8 cellular contexts compared by ENCODE assay signal in the genomic region with DNA sequence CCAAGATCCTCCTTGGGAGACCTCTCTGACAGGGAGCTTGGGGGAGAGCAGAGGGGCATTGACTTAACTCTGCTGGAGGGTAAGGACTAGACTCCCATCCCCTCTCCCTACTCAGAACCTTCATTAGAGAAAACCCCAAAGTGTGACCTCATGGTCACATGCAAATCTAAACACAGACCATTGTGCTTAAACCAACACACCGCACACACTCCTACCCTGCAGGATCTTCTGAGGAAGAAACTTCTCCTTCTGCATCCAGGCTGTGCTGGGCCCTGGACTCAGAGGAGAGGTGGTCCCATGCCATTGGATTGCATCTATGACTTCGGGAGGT. TPM values are rescaled to one million over a fixed set of nuclear protein-coding genes. Genes with fewer than 3 reads are reported as not detected.
A peak's percentile ranks its signal among the peaks of the same experiment; 100 is the strongest.
DNase-seq lines count a peak whose midpoint lies in the region; ATAC-seq and TF ChIP-seq lines count a peak whose summit lies in the region.

No MANE protein-coding gene starts in this region.

- H3K27me3 ChIP-seq in PC-3 (ENCODE audit: low read length), result no peaks in the 10 kb centered on the region

- H3K4me3 Mint-ChIP-seq in endothelial cell (ENCODE audit: unreplicated experiment), result peak overlapping the region; percentile 83

- CTCF ChIA-PET in PC-3 (lab: Charles Lee), result interaction anchor here (0.7 to 1.7 kb wide), 2 partner anchors 10 to 292 kb away, joined by 3 to 5 read pairs; no protein-coding TSS in a partner anchor

- H3K27ac ChIP-seq in PC-3 (ENCODE audit: low read length), result no peak overlapping the region

- intact Hi-C loops in PC-3 (cut with micrococcal nuclease), result no loop called here
- intact Hi-C loops in sciatic nerve (cut with DNase I), result no loop called here

- no peak for TF ChIP-seq CTCF in GM20000 (IDR thresholded peaks at IDR 0.05; ENCODE audit: extremely low read depth, missing control alignments)
- TF ChIP-seq CTCF in PC-3 (conservative IDR thresholded peaks at IDR 0.05; ENCODE audit: low read depth, low read length), result no peak
- TF ChIP-seq CTCF in endothelial cell (IDR thresholded peaks at IDR 0.05; ENCODE audit: unreplicated experiment), result no peak

- peak overlapping the region; percentile 90 for H2AFZ ChIP-seq in PC-3 (ENCODE audit: low read length)

- H3K79me2 ChIP-seq in PC-3 (ENCODE audit: low read length), result no peaks in the 10 kb centered on the region

- no peaks in the 10 kb centered on the region for H3K9me2 ChIP-seq in PC-3 (replicated peaks; ENCODE audit: low read length)

- H3K4me1 ChIP-seq in PC-3 (ENCODE audit: insufficient read depth, low read length), result peaks cover 10% of the 10 kb centered on the region; the same call in 1 of the 2 replicates

- H3K27ac Mint-ChIP-seq in endothelial cell (ENCODE audit: unreplicated experiment), result no peak overlapping the region

- peak; percentile 31 for DNase-seq in GM20000 (ENCODE audit: low spot score)
- DNase-seq in PC-3, result no peak
- no peak for DNase-seq in endothelial cell (ENCODE audit: low spot score)
- DNase-seq in sciatic nerve (ENCODE audit: low spot score), result no peak
- no peak for DNase-seq in central memory CD4-positive, alpha-beta T cell
- no peak for DNase-seq in cerebellum (ENCODE audit: low spot score)
- DNase-seq in activated CD4-positive, alpha-beta T cell treated with anti-CD3 and anti-CD28 coated beads for 4 hours, result no peak
- DNase-seq in effector CD4-positive, alpha-beta T cell, result no peak

- H3F3A ChIP-seq in PC-3 (ENCODE audit: low read length, unreplicated experiment), result no peaks in the 10 kb centered on the region

- H4K20me1 ChIP-seq in PC-3 (ENCODE audit: low read length), result no peaks in the 10 kb centered on the region

- no peaks in the 10 kb centered on the region for H3K36me3 ChIP-seq in PC-3 (ENCODE audit: low read depth, low read length)

- no peaks in the 10 kb centered on the region for H3K9me3 ChIP-seq in PC-3 (ENCODE audit: low read length)

- ATAC-seq in PC-3 (no peak), sciatic nerve (peak; percentile 11)

- 0 out of 2 replicates have a peak overlapping the region, but pooled peaks have one; percentile 86 for H3K4me3 ChIP-seq in PC-3 (ENCODE audit: low read length)

- peak overlapping the region; percentile 99 for H3K4me2 ChIP-seq in PC-3 (ENCODE audit: low read length)

- H3K9ac ChIP-seq in PC-3 (ENCODE audit: low read length), result no peak overlapping the region

- H3K36me3 Mint-ChIP-seq in endothelial cell (ENCODE audit: low read depth, unreplicated experiment), result no peaks in the 10 kb centered on the region

- H3K27me3 Mint-ChIP-seq in endothelial cell (ENCODE audit: unreplicated experiment), result peaks cover 3% of the 10 kb centered on the region

- peaks cover 11% of the 10 kb centered on the region for H3K4me1 Mint-ChIP-seq in endothelial cell (ENCODE audit: unreplicated experiment)

- BruUV-seq in PC-3 (replicated peaks; lab: Mats Ljungman, UMichigan), result no TSS peak

- POLR2A ChIA-PET in PC-3 (lab: Charles Lee; ENCODE audit: unreplicated experiment), result interaction anchor here (1.1 kb wide), 1 partner anchor 17 kb away, joined by 5 read pairs; the partner anchor contains the start of gene RNU5B-1

- H3K9me3 Mint-ChIP-seq in endothelial cell (ENCODE audit: unreplicated experiment), result no peaks in the 10 kb centered on the region

RNA-seq across cellular contexts. Expression of gene PARP16, which starts 0.8 kb away (rescaled TPM):
- total RNA-seq in PC-3 (2014; rRNA removed), result 6.4 and 11.0 TPM in 2 replicates
- 2.8 TPM for total RNA-seq in endothelial cell (ENCODE audit: unreplicated experiment)
- 13.6 TPM for total RNA-seq in sciatic nerve
- total RNA-seq in cerebellum, result 8.1 TPM

RNA-seq across cellular contexts. Expression of gene RNU5A-1, which starts 8.4 kb away (rescaled TPM):
- not detected in 2 replicates for total RNA-seq in PC-3 (2014; rRNA removed)
- not detected for total RNA-seq in endothelial cell (ENCODE audit: unreplicated experiment)
- total RNA-seq in sciatic nerve, result not detected
- not detected for total RNA-seq in cerebellum

RNA-seq across cellular contexts. Expression of gene RNU5B-1, which starts 17.0 kb away (rescaled TPM):
- total RNA-seq in PC-3 (2014; rRNA removed), result not detected in 2 replicates
- not detected for total RNA-seq in endothelial cell (ENCODE audit: unreplicated experiment)
- 44.7 TPM for total RNA-seq in sciatic nerve
- not detected for total RNA-seq in cerebellum
